ENCODE assay signal across 1 cellular context in the genomic region with DNA sequence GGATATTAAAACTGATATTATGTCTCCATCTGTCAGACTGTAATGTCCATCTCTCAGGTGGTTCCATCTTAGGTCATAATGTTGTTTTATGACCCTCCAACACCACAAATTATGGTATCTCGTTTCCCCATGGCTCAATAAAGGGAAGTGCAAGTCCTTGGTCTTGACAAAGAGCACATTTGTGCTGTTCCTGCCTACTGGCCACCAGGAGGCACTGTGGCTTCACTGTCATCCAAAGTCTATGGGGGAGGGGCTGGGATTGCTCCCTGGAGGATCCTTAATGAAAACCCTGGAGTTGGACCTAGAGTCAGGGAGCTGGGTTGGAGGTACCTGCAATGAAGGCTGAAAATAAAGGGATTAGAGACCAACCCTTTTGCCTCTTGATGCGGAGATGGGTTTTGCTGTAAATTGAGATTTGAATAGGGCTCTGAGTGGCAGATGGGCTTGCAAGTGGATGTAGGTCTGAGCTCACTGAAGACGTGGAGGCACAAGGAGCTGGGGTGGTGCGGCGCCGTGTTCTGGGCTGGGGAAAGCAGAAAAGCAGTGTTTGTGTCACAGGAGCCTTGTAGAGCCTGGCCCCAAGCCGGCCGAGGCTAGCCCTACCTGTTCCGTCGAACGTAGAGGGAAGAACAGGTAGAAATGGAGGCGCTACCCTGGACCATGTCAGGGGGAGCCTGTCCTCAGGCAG.
TF ChIP-seq lines count a peak whose summit lies in the region.

No MANE protein-coding gene starts in this region.

TF ChIP-seq in H1, 55 proteins besides CTCF, POLR2A, EP300 and RAD21:
- TF ChIP-seq CREB1 (IDR thresholded peaks at IDR 0.05) (0 out of 2 replicates have a peak, but pooled peaks have one; percentile 35), NANOG (IDR thresholded peaks at IDR 0.05; ENCODE audit: insufficient read depth, low read depth, low read length, poor library complexity, severe bottlenecking) (peak; percentile 10), CBX8 (IDR thresholded peaks at IDR 0.05; ENCODE audit: borderline replicate concordance, low read depth, low read length) (no peak), BACH1 (IDR thresholded peaks at IDR 0.05; ENCODE audit: low read length) (no peak), GABPA (IDR thresholded peaks at IDR 0.05; ENCODE audit: borderline replicate concordance, insufficient read depth, low read length) (no peak), BCL11A (IDR thresholded peaks at IDR 0.05; ENCODE audit: low read depth in 2 of 2, low read length in 2 of 2) (no peak), HDAC6 (IDR thresholded peaks at IDR 0.05; ENCODE audit: low read depth, low read length) (no peak), SP1 (IDR thresholded peaks at IDR 0.05; ENCODE audit: low read depth, low read length) (peak; percentile 67; the same call in 1 of the 2 replicates), TEAD4 (IDR thresholded peaks at IDR 0.05; ENCODE audit: low read depth, low read length) (no peak), RBBP5 (IDR thresholded peaks at IDR 0.05; ENCODE audit: borderline replicate concordance, low read depth, low read length) (no peak), TCF12 (IDR thresholded peaks at IDR 0.05; ENCODE audit: low read depth, low read length) (no peak), SUZ12 (IDR thresholded peaks at IDR 0.05; ENCODE audit: low read length) (no peak), PHF8 (conservative IDR thresholded peaks at IDR 0.05; ENCODE audit: low read depth, low read length) (no peak), SRF (IDR thresholded peaks at IDR 0.05; ENCODE audit: low read depth, low read length) (no peak), KDM4A (IDR thresholded peaks at IDR 0.05; ENCODE audit: low read depth, low read length, severe bottlenecking) (no peak), RNF2 (IDR thresholded peaks at IDR 0.05; ENCODE audit: borderline replicate concordance, low read depth, low read length, missing control alignments, poor library complexity, severe bottlenecking) (no peak), CBX5 (IDR thresholded peaks at IDR 0.05; ENCODE audit: low read depth, low read length) (no peak), ASH2L (IDR thresholded peaks at IDR 0.05; ENCODE audit: low read length) (no peak), NRF1 (IDR thresholded peaks at IDR 0.05; ENCODE audit: low read depth, low read length) (no peak), ZNF274 (IDR thresholded peaks at IDR 0.05; ENCODE audit: borderline replicate concordance, extremely low read depth, low read length) (no peak), FOSL1 (IDR thresholded peaks at IDR 0.05; ENCODE audit: insufficient read depth, low read depth, low read length) (no peak), CHD2 (IDR thresholded peaks at IDR 0.05; ENCODE audit: low read length) (peak; percentile 65; the same call in 1 of the 2 replicates)
- TF ChIP-seq, protein P1, sequence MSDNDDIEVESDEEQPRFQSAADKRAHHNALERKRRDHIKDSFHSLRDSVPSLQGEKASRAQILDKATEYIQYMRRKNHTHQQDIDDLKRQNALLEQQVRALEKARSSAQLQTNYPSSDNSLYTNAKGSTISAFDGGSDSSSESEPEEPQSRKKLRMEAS (IDR thresholded peaks at IDR 0.05) = no peak
- TF ChIP-seq, protein P2, sequence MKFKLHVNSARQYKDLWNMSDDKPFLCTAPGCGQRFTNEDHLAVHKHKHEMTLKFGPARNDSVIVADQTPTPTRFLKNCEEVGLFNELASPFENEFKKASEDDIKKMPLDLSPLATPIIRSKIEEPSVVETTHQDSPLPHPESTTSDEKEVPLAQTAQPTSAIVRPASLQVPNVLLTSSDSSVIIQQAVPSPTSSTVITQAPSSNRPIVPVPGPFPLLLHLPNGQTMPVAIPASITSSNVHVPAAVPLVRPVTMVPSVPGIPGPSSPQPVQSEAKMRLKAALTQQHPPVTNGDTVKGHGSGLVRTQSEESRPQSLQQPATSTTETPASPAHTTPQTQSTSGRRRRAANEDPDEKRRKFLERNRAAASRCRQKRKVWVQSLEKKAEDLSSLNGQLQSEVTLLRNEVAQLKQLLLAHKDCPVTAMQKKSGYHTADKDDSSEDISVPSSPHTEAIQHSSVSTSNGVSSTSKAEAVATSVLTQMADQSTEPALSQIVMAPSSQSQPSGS (IDR thresholded peaks at IDR 0.05; ENCODE audit: low read length) = 0 out of 2 replicates have a peak, but pooled peaks have one; percentile 45
